9 cellular contexts compared by ENCODE assay signal in genomic region chr17:44110011-44110686, GRCh38. TPM values are rescaled to one million over a fixed set of nuclear protein-coding genes. Genes with fewer than 3 reads are reported as not detected.
A peak's percentile ranks its signal among the peaks of the same experiment; 100 is the strongest.
DNase-seq lines count a peak whose midpoint lies in the region; ATAC-seq and TF ChIP-seq lines count a peak whose summit lies in the region.
"Had no signal": no experiment of that assay in that cellular context is flagged by ENCODE, and none has a peak within 500 bp of the region (broad histone marks: within the 10 kb centered on the region; RNA-seq: fewer than 3 reads in every experiment).

No MANE protein-coding gene starts in this region.

- H3K27me3 ChIP-seq in SJSA1 (replicated peaks) (no peaks in the 10 kb centered on the region), gastroesophageal sphincter (no peaks in the 10 kb centered on the region), skeletal muscle tissue (ENCODE audit: control insufficient read depth in 3 of 3, insufficient read depth in 3 of 3, low read length in 3 of 3) (no peaks in the 10 kb centered on the region)

- H3K4me3 ChIP-seq in GM12864 (ENCODE audit: low read depth, low read length) (peak overlapping the region; percentile 54), SJSA1 (peak overlapping the region; percentile 44), gastroesophageal sphincter (peak overlapping the region in 1 of 2 donors; percentile 50), skeletal muscle tissue (ENCODE audit: low read length in 3 of 3) (peak overlapping the region; percentile 87 to 92 (median 89))

- peaks cover 56% of the 10 kb centered on the region for H3K4me1 ChIP-seq in SJSA1 (replicated peaks)
- peaks cover 28 to 100% (median 79%) of the 10 kb centered on the region in 3 donors for H3K4me1 ChIP-seq in gastroesophageal sphincter
- H3K4me1 ChIP-seq in skeletal muscle tissue (ENCODE audit: control insufficient read depth in 3 of 3, insufficient read depth in 3 of 3, low read length in 3 of 3): peaks cover 96 to 97% (median 97%) of the 10 kb centered on the region in 3 donors

- CTCF ChIA-PET in HEK293T (lab: Yijun Ruan, JAX): interaction anchor here (1.5 kb wide), 1 partner anchor 11 kb away, joined by 6 read pairs; no protein-coding TSS in a partner anchor

- TF ChIP-seq CTCF in GM12864 (IDR thresholded peaks at IDR 0.05; ENCODE audit: low read depth, low read length, missing control alignments) (no peak), gastroesophageal sphincter (IDR thresholded peaks at IDR 0.05) (no peak)

- ATAC-seq in gastroesophageal sphincter (no peak), GM18505 (IDR thresholded peaks at IDR 0.05; ENCODE audit: unreplicated experiment) (no peak)

- no peak for DNase-seq in GM12864 (ENCODE audit: low read depth)
- DNase-seq in SJSA1 (ENCODE audit: low read depth in 1 of 2, low spot score in 2 of 2): no peak
- DNase-seq in HEK293T (ENCODE audit: extremely low spot score): no peak
- DNase-seq in NCI-H146 (lab: John Stamatoyannopoulos, UW): no peak
- no peak for DNase-seq in germinal center (ENCODE audit: low spot score)
- DNase-seq: OCI-M1 had no signal

- H3K27ac ChIP-seq in SJSA1: peak overlapping the region; percentile 11
- H3K27ac ChIP-seq in gastroesophageal sphincter: peak overlapping the region; percentile 69 to 98 (median 95)
- peak overlapping the region; percentile 93 for H3K27ac ChIP-seq in skeletal muscle tissue (ENCODE audit: low read depth, low read length)

- peaks cover 28% of the 10 kb centered on the region for H3K36me3 ChIP-seq in SJSA1
- H3K36me3 ChIP-seq in gastroesophageal sphincter: peaks cover 0 to 25% of the 10 kb centered on the region in 2 donors
- H3K36me3 ChIP-seq in skeletal muscle tissue (ENCODE audit: control insufficient read depth in 3 of 3, insufficient read depth in 3 of 3, low read length in 3 of 3): peaks cover 7 to 26% (median 8%) of the 10 kb centered on the region in 3 donors

- TF ChIP-seq POLR2A in gastroesophageal sphincter (IDR thresholded peaks at IDR 0.05) (no peak), GM18505 (IDR thresholded peaks at IDR 0.05; ENCODE audit: borderline replicate concordance, extremely low read depth, insufficient read depth, insufficient read length) (no peak)

- POLR2A ChIA-PET in HEK293T (lab: Yijun Ruan, JAX): interaction anchor here (1.5 to 2.7 kb wide), 3 partner anchors 10 to 44 kb away, joined by 7 to 14 read pairs (median 10); partner anchors contain the start of genes HDAC5 and LSM12

- no CpG with 5 or more reads among the region's 10 CpGs for WGBS in gastroesophageal sphincter (ENCODE audit: low coverage in 1 of 2), 2 donors

- no peak for TF ChIP-seq EP300 in gastroesophageal sphincter (IDR thresholded peaks at IDR 0.05)

- peak overlapping the region; percentile 88 to 93 (median 91) for H3K9ac ChIP-seq in skeletal muscle tissue (ENCODE audit: low read depth in 1 of 3, low read length in 3 of 3)

- H3K9me3 ChIP-seq in SJSA1 (replicated peaks) (no peaks in the 10 kb centered on the region), gastroesophageal sphincter (no peaks in the 10 kb centered on the region), skeletal muscle tissue (ENCODE audit: control insufficient read depth in 3 of 3, low read length in 3 of 3) (no peaks in the 10 kb centered on the region)

TF ChIP-seq in HEK293T, 16 proteins besides CTCF, POLR2A, EP300 and RAD21:
- TF ChIP-seq PKNOX1 (IDR thresholded peaks at IDR 0.05) (no peak), CTBP1 (IDR thresholded peaks at IDR 0.05; ENCODE audit: borderline replicate concordance) (no peak), HDGF (IDR thresholded peaks at IDR 0.05; ENCODE audit: borderline replicate concordance) (no peak), BHLHE40 (IDR thresholded peaks at IDR 0.05; ENCODE audit: borderline replicate concordance) (no peak), FOXM1 (IDR thresholded peaks at IDR 0.05; ENCODE audit: borderline replicate concordance) (no peak), LEF1 (IDR thresholded peaks at IDR 0.05; ENCODE audit: borderline replicate concordance) (no peak), FOXA1 (IDR thresholded peaks at IDR 0.05) (no peak), ARNT (IDR thresholded peaks at IDR 0.05) (no peak)

RNA-seq across cellular contexts. Expression of gene HDAC5, which starts 13.3 kb away (rescaled TPM):
- total RNA-seq in SJSA1 (2014; rRNA removed; shearing (Covaris generic)): 143 and 298 TPM in 2 replicates
- 100 to 1,000 TPM in 2 of 4 donors, 10 to 100 TPM in 2; 78.1 to 152 (median 112) TPM for total RNA-seq in gastroesophageal sphincter
- total RNA-seq in skeletal muscle tissue: 44.4 TPM

RNA-seq across cellular contexts. Expression of gene HROB, which starts 31.6 kb away (rescaled TPM):
- total RNA-seq in SJSA1 (2014; rRNA removed; shearing (Covaris generic)): 10.1 and 10.2 TPM in 2 replicates
- 1 to 10 TPM in 2 of 4 donors, under 1 TPM in 1, not detected in 1; 0.81 to 1.5 (median 1.3) TPM for total RNA-seq in gastroesophageal sphincter
- 1.0 TPM for total RNA-seq in skeletal muscle tissue

RNA-seq across cellular contexts. Expression of gene G6PC3, which starts 39.6 kb away (rescaled TPM):
- total RNA-seq in SJSA1 (2014; rRNA removed; shearing (Covaris generic)): 24.4 and 36.2 TPM in 2 replicates
- total RNA-seq in gastroesophageal sphincter: 10 to 100 TPM; 22.1 to 27.5 (median 26.2) TPM
- total RNA-seq in skeletal muscle tissue: 13.0 TPM

RNA-seq across cellular contexts. Expression of gene LSM12, which starts 43.7 kb away (rescaled TPM):
- total RNA-seq in SJSA1 (2014; rRNA removed; shearing (Covaris generic)): 44.0 and 69.7 TPM in 2 replicates
- total RNA-seq in gastroesophageal sphincter (10 to 100 TPM; 33.3 to 53.0 (median 41.1) TPM), skeletal muscle tissue (13.6 TPM)

Comparison
In these comparisons a context has a peak if more than half of its experiments do, and no peak if none do; other contexts are left out.
1. H3K27ac ChIP-seq: peak in every context shown above with its lines; median percentile 95 in gastroesophageal sphincter; 93 in skeletal muscle tissue; 11 in SJSA1.